Comparison of ENCODE assay signal across 8 cellular contexts in the genomic region with DNA sequence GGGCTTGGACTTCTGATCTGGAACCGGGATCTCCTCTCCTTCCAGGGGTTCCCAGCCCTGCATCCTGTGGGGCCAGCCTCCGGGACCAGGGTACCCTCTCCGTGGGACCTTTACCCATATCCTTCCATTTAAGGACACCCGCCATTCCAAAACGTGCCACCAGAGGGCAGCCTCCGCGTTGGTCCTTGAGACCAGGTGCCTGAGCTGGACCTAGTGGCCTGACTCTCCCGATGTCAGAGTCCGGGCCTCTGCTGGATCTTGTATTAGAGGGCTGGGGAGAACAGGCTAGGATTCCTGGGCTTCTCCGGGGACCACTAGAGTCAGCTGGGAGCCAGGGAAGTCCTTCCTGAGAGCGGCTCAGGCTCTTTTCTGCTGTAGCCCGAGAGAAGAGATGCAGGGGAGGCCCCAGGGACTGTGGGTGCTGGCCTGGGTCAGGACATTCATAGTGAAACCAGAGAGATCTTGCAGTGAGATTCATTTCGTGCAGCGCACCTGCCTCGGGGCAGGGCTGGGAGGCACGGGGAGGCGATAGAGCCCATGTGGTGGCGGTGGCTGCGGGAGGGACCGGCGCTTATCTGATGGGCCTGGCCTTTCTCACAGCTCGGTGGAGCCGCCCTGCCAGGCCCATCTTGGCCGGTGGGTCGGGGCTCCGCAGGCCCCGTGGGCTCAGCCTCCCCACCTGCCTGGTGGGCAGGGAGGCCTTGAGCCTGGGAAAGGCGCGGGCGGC. TPM values are rescaled to one million over a fixed set of nuclear protein-coding genes. Genes with fewer than 3 reads are reported as not detected.
DNase-seq lines count a peak whose midpoint lies in the region; ATAC-seq and TF ChIP-seq lines count a peak whose summit lies in the region.

No MANE protein-coding gene starts in this region.

- DNase-seq in DND-41 (peak; percentile 67), HT-29 (ENCODE audit: low spot score) (peak; percentile 96), RPMI7951 (ENCODE audit: low read depth) (peak; percentile 57), foreskin fibroblast (peak; percentile 45 to 83), ovary (peak; percentile 36 to 79 (median 78)), transverse colon (peak; percentile 87)
- DNase-seq in activated T-helper 1 cell treated with anti-CD3 and anti-CD28 coated beads, Interleukin-12 subunit alpha, Interleukin-12 subunit beta, Interleukin-2, Interleukin-4 antibody, amounts not matched to agents 30 ng/mL and 10 ng/mL and 1 ng/mL, durations not matched to agents 14 hours and 24 hours and 36 hours (ENCODE audit: low spot score) = peak; percentile 58

- H3K27ac Mint-ChIP-seq in activated T-helper 1 cell treated with anti-CD3 and anti-CD28 coated beads, Interleukin-12 subunit alpha, Interleukin-12 subunit beta, Interleukin-2, Interleukin-4 antibody, amounts not matched to agents 30 ng/mL and 10 ng/mL and 1 ng/mL, durations not matched to agents 14 hours and 24 hours and 36 hours = no peak overlapping the region

- H4K20me1 ChIP-seq in DND-41 (ENCODE audit: insufficient read depth, low read length) = no peaks in the 10 kb centered on the region

- H3K27ac ChIP-seq in DND-41 (ENCODE audit: low read length) (no peak overlapping the region), ovary (no peak overlapping the region), transverse colon (no peak overlapping the region)

- peak; percentile 88 for TF ChIP-seq CTCF in DND-41 (IDR thresholded peaks at IDR 0.05; ENCODE audit: borderline replicate concordance, extremely low read depth, low read length, poor library complexity, severe bottlenecking)
- TF ChIP-seq CTCF in foreskin fibroblast (IDR thresholded peaks at IDR 0.05; ENCODE audit: low read depth, low read length) = peak; percentile 91
- TF ChIP-seq CTCF in ovary (IDR thresholded peaks at IDR 0.05) = peak; percentile 48 to 72 (median 69)
- peak; percentile 92 to 95 (median 93) for TF ChIP-seq CTCF in transverse colon (IDR thresholded peaks at IDR 0.05)

- no peak overlapping the region for H3K9ac ChIP-seq in DND-41 (ENCODE audit: low read depth, low read length)

- H3K36me3 Mint-ChIP-seq in activated T-helper 1 cell treated with anti-CD3 and anti-CD28 coated beads, Interleukin-12 subunit alpha, Interleukin-12 subunit beta, Interleukin-2, Interleukin-4 antibody, amounts not matched to agents 30 ng/mL and 10 ng/mL and 1 ng/mL, durations not matched to agents 14 hours and 24 hours and 36 hours (ENCODE audit: low read depth) = no peaks in the 10 kb centered on the region

- H3K4me2 ChIP-seq in DND-41 (ENCODE audit: insufficient read depth, low read length) = no peak overlapping the region

- H3K79me2 ChIP-seq in DND-41 (ENCODE audit: insufficient read depth, low read length) = no peaks in the 10 kb centered on the region

- H3K27me3 Mint-ChIP-seq in activated T-helper 1 cell treated with anti-CD3 and anti-CD28 coated beads, Interleukin-12 subunit alpha, Interleukin-12 subunit beta, Interleukin-2, Interleukin-4 antibody, amounts not matched to agents 30 ng/mL and 10 ng/mL and 1 ng/mL, durations not matched to agents 14 hours and 24 hours and 36 hours (ENCODE audit: insufficient read depth) = peaks cover 2% of the 10 kb centered on the region

- ATAC-seq in DND-41 (ENCODE audit: insufficient read depth, low read depth) = peak; percentile 69
- peak; percentile 91 for ATAC-seq in GM21381 (IDR thresholded peaks at IDR 0.05; ENCODE audit: unreplicated experiment)

- no peaks in the 10 kb centered on the region for H3K4me1 ChIP-seq in DND-41 (ENCODE audit: insufficient read depth, low read length)
- H3K4me1 ChIP-seq in ovary (ENCODE audit: insufficient read depth) = no peaks in the 10 kb centered on the region
- H3K4me1 ChIP-seq in transverse colon = peaks cover 0 to 7% (median 0%) of the 10 kb centered on the region in 4 donors

- H3K27me3 ChIP-seq in DND-41 (ENCODE audit: insufficient read depth, low read length, poor library complexity) (no peaks in the 10 kb centered on the region), ovary (no peaks in the 10 kb centered on the region), transverse colon (no peaks in the 10 kb centered on the region)

- H3K9me3 ChIP-seq in DND-41 (ENCODE audit: insufficient read depth, low read length, severe bottlenecking) (no peaks in the 10 kb centered on the region), ovary (no peaks in the 10 kb centered on the region), transverse colon (no peaks in the 10 kb centered on the region)

- in situ Hi-C loops in transverse colon (cut with MboI; ENCODE audit: low pct_ligation_motif_present in 1 of 4, low pct_unique_long_range_greater_than_20kb in 1 of 4, low sequenced_read_pairs in 3 of 4) = loop anchor here (5.0 to 25.0 kb wide), 4 partner anchors 172 to 539 kb away; no protein-coding TSS in a partner anchor

- H2AFZ ChIP-seq in DND-41 (ENCODE audit: low read depth, low read length) = no peak overlapping the region

- 59 to 61% (median 60%) methylated on average over 30 of the region's 30 CpGs for WGBS in ovary, 3 donors
- WGBS in transverse colon (ENCODE audit: low coverage in 1 of 2), 2 donors = 17% methylated on average over 15 of the region's 30 CpGs; no CpG with 5 or more reads in 1 of the 2 donors

- no peaks in the 10 kb centered on the region for H3K9me3 Mint-ChIP-seq in activated T-helper 1 cell treated with anti-CD3 and anti-CD28 coated beads, Interleukin-12 subunit alpha, Interleukin-12 subunit beta, Interleukin-2, Interleukin-4 antibody, amounts not matched to agents 30 ng/mL and 10 ng/mL and 1 ng/mL, durations not matched to agents 14 hours and 24 hours and 36 hours

- intact Hi-C loops in activated T-helper 1 cell treated with anti-CD3 and anti-CD28 coated beads, Interleukin-12 subunit alpha, Interleukin-12 subunit beta, Interleukin-2, Interleukin-4 antibody, amounts not matched to agents 30 ng/mL and 10 ng/mL and 1 ng/mL, durations not matched to agents 14 hours and 24 hours and 36 hours (cut with micrococcal nuclease) = loop anchor here (1.0 to 5.0 kb wide), 6 partner anchors 47 to 171 kb away; partner anchors contain the start of gene CEBPA
- intact Hi-C loops in ovary (cut with DNase I) (loop anchor here in 3 of 4 donors (5.0 kb wide), 2 partner anchors 172 to 537 kb away; no protein-coding TSS in a partner anchor), transverse colon (cut with DNase I; ENCODE audit: low total_unique reads) (loop anchor here (10.0 kb wide), 1 partner anchor 69 kb away; the partner anchor contains the start of gene CEBPA)

- TF ChIP-seq POLR2A in ovary (IDR thresholded peaks at IDR 0.05) = no peak
- no peak for TF ChIP-seq POLR2A in transverse colon (IDR thresholded peaks at IDR 0.05)

- H3K4me3 ChIP-seq in DND-41 (ENCODE audit: low read depth in 1 of 2, low read length in 2 of 2) (no peak overlapping the region), foreskin fibroblast (ENCODE audit: low read depth in 1 of 2, low read length in 2 of 2) (no peak overlapping the region), ovary (no peak overlapping the region), transverse colon (peak overlapping the region in 1 of 4 donors; percentile 5)

- no peaks in the 10 kb centered on the region for H3K4me1 Mint-ChIP-seq in activated T-helper 1 cell treated with anti-CD3 and anti-CD28 coated beads, Interleukin-12 subunit alpha, Interleukin-12 subunit beta, Interleukin-2, Interleukin-4 antibody, amounts not matched to agents 30 ng/mL and 10 ng/mL and 1 ng/mL, durations not matched to agents 14 hours and 24 hours and 36 hours (ENCODE audit: low read depth)

- no peak for TF ChIP-seq EP300 in ovary (IDR thresholded peaks at IDR 0.05)
- no peak for TF ChIP-seq EP300 in transverse colon (IDR thresholded peaks at IDR 0.05; ENCODE audit: low read depth)

- no peaks in the 10 kb centered on the region for H3K36me3 ChIP-seq in DND-41 (ENCODE audit: insufficient read depth, low read length)
- H3K36me3 ChIP-seq in ovary = no peaks in the 10 kb centered on the region
- no peaks in the 10 kb centered on the region for H3K36me3 ChIP-seq in transverse colon

- H3K4me3 Mint-ChIP-seq in activated T-helper 1 cell treated with anti-CD3 and anti-CD28 coated beads, Interleukin-12 subunit alpha, Interleukin-12 subunit beta, Interleukin-2, Interleukin-4 antibody, amounts not matched to agents 30 ng/mL and 10 ng/mL and 1 ng/mL, durations not matched to agents 14 hours and 24 hours and 36 hours = no peak overlapping the region

RNA-seq across cellular contexts. Expression of gene SLC7A10, which starts 9.8 kb away (rescaled TPM):
- total RNA-seq in HT-29 (2014; rRNA removed; shearing (Covaris generic)) = not detected in 2 replicates
- total RNA-seq in RPMI7951 (2014; rRNA removed; shearing (Covaris generic)) = not detected in 2 replicates
- total RNA-seq in activated T-helper 1 cell treated with anti-CD3 and anti-CD28 coated beads, Interleukin-12 subunit alpha, Interleukin-12 subunit beta, Interleukin-2, Interleukin-4 antibody, amounts not matched to agents 30 ng/mL and 10 ng/mL and 1 ng/mL, durations not matched to agents 14 hours and 24 hours and 36 hours = not detected in 2 replicates
- total RNA-seq in ovary (not detected), transverse colon (under 1 TPM in 1 of 4 donors, not detected in 3; 0.48 TPM)
- not detected for polyA plus RNA-seq in ovary

RNA-seq across cellular contexts. Expression of gene LRP3, which starts 41.3 kb away (rescaled TPM):
- not detected in 2 replicates for total RNA-seq in HT-29 (2014; rRNA removed; shearing (Covaris generic))
- 0.68 and 0.72 TPM in 2 replicates for total RNA-seq in RPMI7951 (2014; rRNA removed; shearing (Covaris generic))
- 0.13 and 0.29 TPM in 2 replicates for total RNA-seq in activated T-helper 1 cell treated with anti-CD3 and anti-CD28 coated beads, Interleukin-12 subunit alpha, Interleukin-12 subunit beta, Interleukin-2, Interleukin-4 antibody, amounts not matched to agents 30 ng/mL and 10 ng/mL and 1 ng/mL, durations not matched to agents 14 hours and 24 hours and 36 hours
- total RNA-seq in ovary = 100 to 1,000 TPM in 4 of 7 donors, 10 to 100 TPM in 3; 43.7 to 138 (median 107) TPM
- polyA plus RNA-seq in ovary = 10 to 100 TPM in 1 of 2 donors, 1 to 10 TPM in 1; 1.2 to 76.1 TPM
- 10 to 100 TPM; 12.5 to 23.6 (median 17.1) TPM for total RNA-seq in transverse colon
